ENCODE assay signal across 12 cellular contexts in the genomic region with DNA sequence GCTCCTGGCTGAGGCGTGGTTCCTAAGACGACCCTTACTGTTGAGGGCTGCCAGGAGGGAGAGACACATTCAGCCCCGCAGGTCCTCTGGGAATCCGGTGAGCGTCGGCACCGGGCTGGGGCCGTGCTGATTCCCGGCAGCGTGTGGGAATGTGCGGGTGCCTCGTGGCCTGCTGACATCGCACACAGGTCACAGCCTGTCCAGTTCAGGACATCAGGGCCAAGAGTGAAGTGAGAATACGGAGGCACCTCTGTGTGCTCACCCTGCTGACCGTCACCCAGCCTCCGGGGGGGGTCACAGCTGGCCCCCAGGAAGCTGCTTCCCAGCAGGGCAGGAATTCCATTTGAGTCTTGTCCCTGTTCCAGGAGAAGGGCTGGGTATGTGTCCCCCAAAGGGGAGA. TPM values are rescaled to one million over a fixed set of nuclear protein-coding genes. Genes with fewer than 3 reads are reported as not detected.
DNase-seq lines count a peak whose midpoint lies in the region; ATAC-seq and TF ChIP-seq lines count a peak whose summit lies in the region.
"Had no signal": no experiment of that assay in that cellular context is flagged by ENCODE, and none has a peak within 500 bp of the region (broad histone marks: within the 10 kb centered on the region; RNA-seq: fewer than 3 reads in every experiment).

No MANE protein-coding gene starts in this region.

- intact Hi-C loops in ascending aorta (cut with DNase I) (loop anchor here (2.0 kb wide), 5 partner anchors 29 to 307 kb away; no protein-coding TSS in a partner anchor), left cardiac atrium (cut with DNase I) (loop anchor here in 1 of 2 donors (5.0 kb wide), 1 partner anchor 103 kb away; no protein-coding TSS in a partner anchor), upper lobe of right lung (cut with DNase I) (no loop called here)

- no peak overlapping the region for H3K4me3 ChIP-seq in ascending aorta
- H3K4me3 ChIP-seq in neutrophil (ENCODE audit: low read depth in 1 of 2, low read length in 1 of 2): peak overlapping the region; percentile 9 to 15
- H3K4me3 ChIP-seq in upper lobe of right lung: no peak overlapping the region

- DNase-seq in ascending aorta (ENCODE audit: low spot score in 2 of 2) (no peak), left cardiac atrium (peak; percentile 38), upper lobe of right lung (no peak), NCI-H526 treated with DMSO at 0.1 percent for 48 hours (lab: John Stamatoyannopoulos, UW) (no peak), D341Med (ENCODE audit: low spot score) (no peak)
- no peak for DNase-seq in activated CD4-positive, alpha-beta T cell treated with anti-CD3 and anti-CD28 coated beads for 48 hours
- DNase-seq: activated CD4-positive, alpha-beta T cell treated with anti-CD3 and anti-CD28 coated beads for 1 hour; stimulated activated CD4-positive, alpha-beta T cell treated with anti-CD3 and anti-CD28 coated beads, Interleukin-4, amount 100 ng/mL, for 1 hour; stimulated activated naive CD4-positive, alpha-beta T cell treated with Interleukin-2 at 50 U/mL for 16 hours had no signal

- ATAC-seq in left cardiac atrium (peak; percentile 21 to 25), upper lobe of right lung (peak; percentile 30), esophagus mucosa (no peak)

- H3K27ac ChIP-seq in ascending aorta (peak overlapping the region; percentile 95 to 98), neutrophil (peak overlapping the region; percentile 88), upper lobe of right lung (peak overlapping the region; percentile 82)

- peaks cover 20 to 48% of the 10 kb centered on the region in 2 donors for H3K4me1 ChIP-seq in ascending aorta
- H3K4me1 ChIP-seq in neutrophil (ENCODE audit: control insufficient read depth in 1 of 2, insufficient read depth in 1 of 2, low read depth in 1 of 2, low read length in 1 of 2): peaks cover 71 to 72% of the 10 kb centered on the region in 2 experiments
- peaks cover 27% of the 10 kb centered on the region for H3K4me1 ChIP-seq in upper lobe of right lung

- H3K9me3 ChIP-seq in ascending aorta (no peaks in the 10 kb centered on the region), neutrophil (no peaks in the 10 kb centered on the region), upper lobe of right lung (no peaks in the 10 kb centered on the region)

- TF ChIP-seq CTCF in ascending aorta (IDR thresholded peaks at IDR 0.05): no peak
- TF ChIP-seq CTCF in neutrophil (IDR thresholded peaks at IDR 0.05): no peak
- TF ChIP-seq CTCF in upper lobe of right lung (IDR thresholded peaks at IDR 0.05): no peak

- H3K27me3 ChIP-seq in ascending aorta (no peaks in the 10 kb centered on the region), neutrophil (no peaks in the 10 kb centered on the region), upper lobe of right lung (no peaks in the 10 kb centered on the region)

- peaks cover 43 to 55% of the 10 kb centered on the region in 2 donors for H3K36me3 ChIP-seq in ascending aorta
- H3K36me3 ChIP-seq in neutrophil: peaks cover 87% of the 10 kb centered on the region
- H3K36me3 ChIP-seq in upper lobe of right lung: peaks cover 38% of the 10 kb centered on the region

RNA-seq across cellular contexts. Expression of a gene that starts 53.6 kb away (rescaled TPM):
- total RNA-seq in ascending aorta: not detected
- 1 to 10 TPM; 1.2 to 1.3 TPM for total RNA-seq in left cardiac atrium
- total RNA-seq in upper lobe of right lung: not detected
- total RNA-seq in esophagus mucosa: not detected
- total RNA-seq: omental fat pad had no signal

Comparison
In these comparisons a context has a peak if more than half of its experiments do, and no peak if none do; other contexts are left out.
1. H3K4me3 ChIP-seq: peak in neutrophil (2 of 2); none in ascending aorta (0 of 2) and upper lobe of right lung (single experiment).
2. Peak in every context shown above with its lines, with median percentiles within 50 percentile points of each other: H3K27ac ChIP-seq.